Comparison of ENCODE assay signal across 1 cellular context in the genomic region with DNA sequence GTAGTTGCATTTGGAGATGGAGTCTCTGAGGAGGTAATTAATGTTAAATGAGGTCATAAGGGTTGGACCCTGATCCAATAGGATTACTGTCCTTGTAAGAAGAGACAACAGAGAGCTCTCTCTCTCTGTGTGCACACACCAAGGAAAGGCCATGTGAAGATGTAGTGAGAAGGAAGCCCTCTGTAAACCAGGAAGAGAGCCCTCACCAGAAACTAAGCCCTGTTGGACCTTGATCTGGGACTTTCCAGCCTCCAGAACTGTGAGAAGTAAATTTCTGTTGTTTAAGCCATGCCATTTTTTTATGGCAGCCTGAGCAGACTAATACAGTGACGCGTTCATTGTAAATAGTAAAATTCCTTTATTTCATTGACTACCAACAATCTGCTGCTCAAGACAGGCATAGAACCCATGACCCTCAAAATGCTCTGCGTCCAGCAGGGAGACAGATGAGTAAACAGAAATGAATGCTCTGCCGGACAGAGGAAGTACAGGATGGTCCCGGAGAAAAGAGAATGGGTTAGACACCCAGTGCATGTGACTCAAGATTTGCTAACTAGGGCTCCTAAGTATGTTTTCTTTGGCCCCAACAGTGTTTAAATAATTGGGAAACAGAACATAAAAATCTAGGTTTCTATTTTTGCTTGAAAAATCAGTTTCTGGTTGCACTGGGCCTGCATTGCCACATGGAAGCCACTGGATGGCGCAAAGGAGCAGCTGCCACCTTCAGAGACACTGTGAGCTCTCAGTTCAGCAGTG.
A peak's percentile ranks its signal among the peaks of the same experiment; 100 is the strongest.
TF ChIP-seq lines count a peak whose summit lies in the region.

No MANE protein-coding gene starts in this region.

TF ChIP-seq in K562, 482 proteins besides CTCF, POLR2A, EP300 and RAD21 (continued from another document):
- no peak for TF ChIP-seq ATF6 (CRISPR knock-in tag; IDR thresholded peaks at IDR 0.05)
- no peak for TF ChIP-seq POU5F1 (IDR thresholded peaks at IDR 0.05; ENCODE audit: borderline replicate concordance, low read depth, low read length, partially characterized antibody)
- TF ChIP-seq, protein P1, sequence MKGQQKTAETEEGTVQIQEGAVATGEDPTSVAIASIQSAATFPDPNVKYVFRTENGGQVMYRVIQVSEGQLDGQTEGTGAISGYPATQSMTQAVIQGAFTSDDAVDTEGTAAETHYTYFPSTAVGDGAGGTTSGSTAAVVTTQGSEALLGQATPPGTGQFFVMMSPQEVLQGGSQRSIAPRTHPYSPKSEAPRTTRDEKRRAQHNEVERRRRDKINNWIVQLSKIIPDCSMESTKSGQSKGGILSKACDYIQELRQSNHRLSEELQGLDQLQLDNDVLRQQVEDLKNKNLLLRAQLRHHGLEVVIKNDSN (CRISPR knock-in tag; IDR thresholded peaks at IDR 0.05), result no peak
- no peak for TF ChIP-seq ZNF143 (CRISPR knock-in tag; IDR thresholded peaks at IDR 0.05)
- peak; percentile 17; the same call in 1 of the 2 replicates for TF ChIP-seq MYC (IDR thresholded peaks at IDR 0.05; ENCODE audit: low read depth, low read length)
- TF ChIP-seq MYC (CRISPR knock-in tag; IDR thresholded peaks at IDR 0.05; ENCODE audit: borderline replicate concordance, low read depth), result no peak
- peak; percentile 65 for TF ChIP-seq SMC3 (conservative IDR thresholded peaks at IDR 0.05; ENCODE audit: insufficient read depth, low read depth, low read length)
- no peak for TF ChIP-seq ZNF347 (CRISPR knock-in tag; IDR thresholded peaks at IDR 0.05; ENCODE audit: low read depth)
TF ChIP-seq in K562: peak in this region for 3.
